Comparison of ENCODE assay signal across 8 cellular contexts in the genomic region with DNA sequence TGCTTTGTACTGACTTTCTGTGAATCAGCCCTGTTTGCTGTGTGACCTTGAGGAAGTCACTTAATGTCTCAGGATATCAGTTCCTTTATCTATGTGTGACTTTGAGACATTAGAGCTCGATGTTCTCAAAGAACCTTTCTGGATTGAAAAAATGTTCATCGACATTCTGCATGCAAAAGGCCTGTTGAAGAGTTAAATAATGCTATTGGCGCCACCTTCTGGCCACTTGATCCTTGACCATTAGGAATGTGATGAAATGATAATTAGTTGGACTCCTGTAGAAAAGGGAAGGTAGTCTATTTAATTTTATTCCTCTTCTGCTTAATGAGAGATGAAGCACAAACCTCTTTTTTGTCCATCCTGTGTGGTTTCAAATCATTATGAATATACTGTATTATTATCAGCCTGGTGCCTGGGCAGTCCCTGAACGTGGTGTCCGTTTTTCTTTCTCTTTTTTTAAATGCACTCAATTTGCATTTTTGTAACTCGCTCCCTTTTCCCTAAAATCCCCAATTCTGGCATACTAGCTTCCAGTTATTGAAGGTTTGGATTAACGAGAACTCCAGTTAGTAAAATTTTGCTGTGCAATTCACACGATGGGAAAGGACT. TPM values are rescaled to one million over a fixed set of nuclear protein-coding genes. Genes with fewer than 3 reads are reported as not detected.
DNase-seq lines count a peak whose midpoint lies in the region; ATAC-seq, FAIRE-seq and TF ChIP-seq lines count a peak whose summit lies in the region.
"Had no signal": no experiment of that assay in that cellular context is flagged by ENCODE, and none has a peak within 500 bp of the region (broad histone marks: within the 10 kb centered on the region; RNA-seq: fewer than 3 reads in every experiment).

No MANE protein-coding gene starts in this region.

- H3K27me3 ChIP-seq in GM12878 (replicated peaks in 1 of 2; ENCODE audit: control insufficient read depth in 2 of 2, insufficient read depth in 2 of 2, low read length in 1 of 2): no peaks in the 10 kb centered on the region; a peak in 2 of 4 replicates

- no peak overlapping the region for H3K9ac ChIP-seq in GM12878 (ENCODE audit: control insufficient read depth, insufficient read depth, low read length)

- no peak overlapping the region for H2AFZ ChIP-seq in GM12878 (ENCODE audit: control insufficient read depth, low read depth, low read length)

- intact Hi-C loops in GM12878 (cut with micrococcal nuclease; ENCODE audit: unreplicated experiment): loop anchor here (1.0 to 10.0 kb wide), 4 partner anchors 127 to 638 kb away; no protein-coding TSS in a partner anchor

- POLR2A ChIA-PET in GM12878 (lab: Charles Lee): no interaction called here

- peak; percentile 82 for TF ChIP-seq RAD21 in GM12878 (IDR thresholded peaks at IDR 0.05; ENCODE audit: insufficient read depth, low read depth, low read length)

- RAD21 ChIA-PET in GM12878 (lab: Charles Lee; ENCODE audit: unreplicated experiment): interaction anchor here (1.0 to 1.7 kb wide), 4 partner anchors 125 to 486 kb away, joined by 3 to 17 read pairs (median 6); no protein-coding TSS in a partner anchor

- no peak overlapping the region for H3K27ac ChIP-seq in GM12878 (ENCODE audit: control insufficient read depth, insufficient read depth)

- CTCF ChIA-PET in GM12878 (lab: Yijun Ruan, JAX): interaction anchor here (0.5 to 10.5 kb wide), 23 partner anchors 9 to 522 kb away, joined by 3 to 177 read pairs (median 4); no protein-coding TSS in a partner anchor

- DNase-seq in GDM1 (lab: John Stamatoyannopoulos, UW) (peak; percentile 33), M059J (ENCODE audit: low read depth) (peak; percentile 74), RPMI8226 (peak; percentile 56), GM12878 (ENCODE audit: low read depth, low spot score) (no peak), inferior parietal cortex (ENCODE audit: extremely low spot score) (peak; percentile 89)
- peak; percentile 23 to 56 for DNase-seq in stimulated activated CD4-positive, alpha-beta T cell treated with anti-CD3 and anti-CD28 coated beads, Interleukin-2, amount 100 ng/mL, for 48 hours

- ATAC-seq in GM12878: peak; percentile 77
- ATAC-seq in GM21737 (IDR thresholded peaks at IDR 0.05; ENCODE audit: unreplicated experiment): no peak
- ATAC-seq: activated naive CD4-positive, alpha-beta T cell treated with anti-CD3 and anti-CD28 coated beads, Interleukin-2, amount 50 U/mL, for 72 hours had no signal

- no peak overlapping the region for H3K4me3 ChIP-seq in GM12878

- peak; percentile 78 for FAIRE-seq in GM12878 (lab: Jason Lieb, UNC)

- H3K9me3 ChIP-seq in GM12878 (replicated peaks; ENCODE audit: control insufficient read depth, insufficient read depth, low read length): no peaks in the 10 kb centered on the region

- TF ChIP-seq EP300 in GM12878 (IDR thresholded peaks at IDR 0.05; ENCODE audit: borderline replicate concordance in 1 of 2, control insufficient read depth in 1 of 2, low read depth in 2 of 2, low read length in 2 of 2): no peak

- H4K20me1 ChIP-seq in GM12878 (ENCODE audit: control insufficient read depth, insufficient read depth): no peaks in the 10 kb centered on the region

- TF ChIP-seq POLR2A in GM12878 (IDR thresholded peaks at IDR 0.05; ENCODE audit: low read depth, low read length): no peak

- no TSS peak for BruUV-seq in GM12878 (replicated peaks; lab: Mats Ljungman, UMichigan)

- no peak overlapping the region for H3K4me2 ChIP-seq in GM12878 (ENCODE audit: control insufficient read depth, insufficient read depth)

- SMC1A ChIA-PET in GM12878 (lab: Charles Lee; ENCODE audit: uncharacterized antibody, unreplicated experiment): interaction anchor here (0.8 to 3.4 kb wide), 10 partner anchors 18 to 319 kb away, joined by 3 to 34 read pairs (median 3); a partner anchor contains a TSS

- H3K4me1 ChIP-seq in GM12878 (ENCODE audit: control insufficient read depth, insufficient read depth, low read length): peaks cover 4% of the 10 kb centered on the region; the same call in 1 of the 2 replicates

- peak; percentile 54 to 81 (median 64); a peak in 5 of 6 replicates for TF ChIP-seq CTCF in GM12878 (IDR thresholded peaks at IDR 0.05 in 2 of 3, conservative IDR thresholded peaks at IDR 0.05 in 1 of 3; ENCODE audit: control insufficient read depth in 2 of 3, extremely low read depth in 1 of 3, insufficient read depth in 1 of 3, low read depth in 3 of 3, low read length in 3 of 3)

- no peaks in the 10 kb centered on the region for H3K79me2 ChIP-seq in GM12878 (ENCODE audit: control insufficient read depth, insufficient read depth, low read length)

- no peaks in the 10 kb centered on the region for H3K36me3 ChIP-seq in GM12878 (ENCODE audit: control insufficient read depth in 2 of 2, insufficient read depth in 2 of 2, low read length in 1 of 2)

- in situ Hi-C loops in GM12878 (cut with MboI): loop anchor here (5.0 to 25.0 kb wide), 3 partner anchors 126 to 648 kb away; no protein-coding TSS in a partner anchor

- WGBS in GM12878 (ENCODE audit: insufficient coverage, insufficient replicate concordance, low lambda C conversion rate, missing lambda C conversion rate): 25% methylated on average over 8 of the region's 8 CpGs

TF ChIP-seq in GM12878, 131 proteins besides CTCF, POLR2A, EP300 and RAD21:
- peak; percentile 69; the same call in 1 of the 2 replicates for TF ChIP-seq SMC3 (IDR thresholded peaks at IDR 0.05; ENCODE audit: borderline replicate concordance, low read length)
- TF ChIP-seq PML (IDR thresholded peaks at IDR 0.05; ENCODE audit: low read length): no peak

RNA-seq across cellular contexts. Expression of a gene that starts 20.7 kb away (rescaled TPM):
- total RNA-seq in M059J (2014; rRNA removed; shearing (Covaris generic)): 0.30 and 0.79 TPM in 2 replicates
- not detected in 2 replicates for total RNA-seq in GM12878 (2013; cell fraction: nucleolus; rRNA removed)
- total RNA-seq in GM12878 (2014; rRNA removed) (not detected in 2 replicates), GM12878 (2014; rRNA removed; fragmentation: Illumina TruSeq; extraction: Trizol) (not detected in 2 replicates), GM12878 (2021) (not detected in 2 replicates)
- not detected for polyA plus RNA-seq in GM12878 (2011; ENCODE audit: low read depth)
- polyA plus RNA-seq in GM12878 (2011; rRNA removed) (not detected in 2 replicates), GM12878 (2014; fragmentation: Illumina TruSeq; extraction: Trizol) (not detected in 2 replicates), GM12878 (2014; fragmentation: Nextera tagmentation; extraction: Ambion mirVana) (not detected), GM12878 (2014; rRNA removed) (not detected in 2 replicates), GM12878 (2016; fragmentation: Nextera tagmentation; extraction: Ambion mirVana) (not detected)
- polyA plus RNA-seq in GM12878 (2011; cell fraction: cytosol; rRNA removed): not detected in 2 replicates
- not detected in 2 replicates for polyA plus RNA-seq in GM12878 (2011; cell fraction: nucleus; rRNA removed)
- polyA plus RNA-seq in GM12878 (2012): not detected in 2 replicates
- polyA minus RNA-seq in GM12878 (2011; rRNA and poly(A)+ RNA removed): not detected in 2 replicates
- polyA minus RNA-seq in GM12878 (2011; cell fraction: cytosol; rRNA and poly(A)+ RNA removed): not detected in 2 replicates
- polyA minus RNA-seq in GM12878 (2011; cell fraction: nucleus; rRNA and poly(A)+ RNA removed): not detected in 2 replicates
- total RNA-seq: activated naive CD4-positive, alpha-beta T cell treated with anti-CD3 and anti-CD28 coated beads, Interleukin-2, amount 50 U/mL, for 72 hours had no signal

RNA-seq across cellular contexts. Expression of a gene that starts 54.2 kb away (rescaled TPM):
- total RNA-seq in M059J (2014; rRNA removed; shearing (Covaris generic)): 102 and 121 TPM in 2 replicates
- total RNA-seq in GM12878 (2013; cell fraction: nucleolus; rRNA removed): 45.0 and 47.4 TPM in 2 replicates
- total RNA-seq in GM12878 (2014; rRNA removed) (35.0 and 40.8 TPM in 2 replicates), GM12878 (2014; rRNA removed; fragmentation: Illumina TruSeq; extraction: Trizol) (31.2 and 32.2 TPM in 2 replicates), GM12878 (2021) (22.4 and 23.8 TPM in 2 replicates)
- 19.5 TPM for polyA plus RNA-seq in GM12878 (2011; ENCODE audit: low read depth)
- polyA plus RNA-seq in GM12878 (2011; rRNA removed) (71.3 and 77.3 TPM in 2 replicates), GM12878 (2014; fragmentation: Illumina TruSeq; extraction: Trizol) (38.8 and 44.3 TPM in 2 replicates), GM12878 (2014; fragmentation: Nextera tagmentation; extraction: Ambion mirVana) (10 to 100 TPM; 25.1 to 30.5 TPM), GM12878 (2014; rRNA removed) (24.5 and 26.2 TPM in 2 replicates), GM12878 (2016; fragmentation: Nextera tagmentation; extraction: Ambion mirVana) (10 to 100 TPM; 43.6 TPM)
- polyA plus RNA-seq in GM12878 (2011; cell fraction: cytosol; rRNA removed): 54.5 and 59.7 TPM in 2 replicates
- 54.3 and 56.3 TPM in 2 replicates for polyA plus RNA-seq in GM12878 (2011; cell fraction: nucleus; rRNA removed)
- 23.9 and 29.3 TPM in 2 replicates for polyA plus RNA-seq in GM12878 (2012)
- 44.3 and 46.3 TPM in 2 replicates for polyA minus RNA-seq in GM12878 (2011; rRNA and poly(A)+ RNA removed)
- 12.8 and 17.3 TPM in 2 replicates for polyA minus RNA-seq in GM12878 (2011; cell fraction: cytosol; rRNA and poly(A)+ RNA removed)
- polyA minus RNA-seq in GM12878 (2011; cell fraction: nucleus; rRNA and poly(A)+ RNA removed): 18.9 and 22.2 TPM in 2 replicates
